8 cellular contexts compared by ENCODE assay signal in the genomic region with DNA sequence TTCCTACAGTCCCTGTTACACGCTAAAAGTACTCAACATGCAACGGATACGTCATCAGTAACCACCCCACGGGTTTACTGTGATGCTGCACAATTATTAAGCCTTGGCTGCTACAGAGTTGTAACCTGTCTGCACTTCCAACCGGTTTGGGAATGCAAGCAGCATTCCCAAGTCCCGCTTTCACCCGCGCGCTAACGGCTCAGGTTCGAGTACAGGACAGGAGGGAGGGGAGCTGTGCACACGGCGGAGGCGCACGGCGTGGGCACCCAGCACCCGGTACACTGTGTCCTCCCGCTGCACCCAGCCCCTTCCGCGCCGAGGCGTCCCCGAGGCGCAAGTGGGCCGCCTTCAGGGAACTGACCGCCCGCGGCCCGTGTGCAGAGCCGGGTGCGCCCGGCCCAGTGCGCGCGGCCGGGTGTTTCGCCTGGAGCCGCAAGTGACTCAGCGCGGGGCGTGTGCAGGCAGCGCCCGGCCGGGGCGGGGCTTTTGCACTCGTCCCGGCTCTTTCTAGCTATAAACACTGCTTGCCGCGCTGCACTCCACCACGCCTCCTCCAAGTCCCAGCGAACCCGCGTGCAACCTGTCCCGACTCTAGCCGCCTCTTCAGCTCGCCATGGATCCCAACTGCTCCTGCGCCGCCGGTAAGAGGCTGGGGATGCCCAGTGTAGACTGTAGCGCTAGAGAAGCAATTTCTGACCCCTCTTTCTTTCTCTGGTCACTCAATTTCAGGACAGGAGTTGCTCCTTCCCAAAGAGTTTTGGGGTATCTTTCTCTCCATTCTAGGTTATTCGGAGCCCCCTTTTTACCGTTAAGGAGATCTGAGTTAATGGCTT. TPM values are rescaled to one million over a fixed set of nuclear protein-coding genes. Genes with fewer than 3 reads are reported as not detected.
DNase-seq lines count a peak whose midpoint lies in the region; ATAC-seq, FAIRE-seq and TF ChIP-seq lines count a peak whose summit lies in the region.

Gene MT2A (plus strand): TSS at position 542 of the 833 bp plus-strand sequence. CDS start 72 bp downstream, at position 614.

- H3K4me1 ChIP-seq in NT2/D1 (ENCODE audit: insufficient read depth, insufficient read length) (peaks cover 17% of the 10 kb centered on the region), H1 (replicated peaks in 1 of 4; ENCODE audit: control insufficient read depth in 3 of 4, insufficient read depth in 4 of 4, low read length in 3 of 4) (peaks cover 7 to 21% (median 10%) of the 10 kb centered on the region in 4 experiments)

- H2BK20ac ChIP-seq in H1 (ENCODE audit: low read length) = peak within 1 kb of the TSS; percentile 66; the same call in 1 of the 2 replicates

- H3K9me3 ChIP-seq in NT2/D1 (ENCODE audit: insufficient read depth, low read length) (no peaks in the 10 kb centered on the region), H1 (ENCODE audit: insufficient read depth in 2 of 2, low read depth in 1 of 2, low read length in 1 of 2) (no peaks in the 10 kb centered on the region)

- H4K91ac ChIP-seq in H1 (replicated peaks; ENCODE audit: insufficient read length, low read length) = no peak within 1 kb of the TSS

- H3K4me2 ChIP-seq in H1 (ENCODE audit: insufficient read depth in 1 of 2, low read depth in 2 of 2, low read length in 2 of 2) = peak within 1 kb of the TSS; percentile 70 to 77

- no peak within 1 kb of the TSS for H2BK5ac ChIP-seq in H1 (ENCODE audit: low read depth, low read length)

- H3K27me3 Mint-ChIP-seq in activated CD8-positive, alpha-beta memory T cell treated with anti-CD3 and anti-CD28 coated beads, Interleukin-2, amount 10 ng/mL, durations not matched to agents 7 days and 5 days = no peaks in the 10 kb centered on the region

- H2BK12ac ChIP-seq in H1 (ENCODE audit: low read depth, low read length) = peak within 1 kb of the TSS; percentile 95

- peak within 1 kb of the TSS; percentile 93; the same call in 1 of the 2 replicates for H2BK15ac ChIP-seq in H1 (ENCODE audit: low read length)

- H3K9me3 Mint-ChIP-seq in activated CD8-positive, alpha-beta memory T cell treated with anti-CD3 and anti-CD28 coated beads, Interleukin-2, amount 10 ng/mL, durations not matched to agents 7 days and 5 days (ENCODE audit: low read depth) = no peaks in the 10 kb centered on the region

- H3K14ac ChIP-seq in H1 (ENCODE audit: insufficient read length) = no peak within 1 kb of the TSS

- TF ChIP-seq CTCF in H1 (IDR thresholded peaks at IDR 0.05; ENCODE audit: control extremely low read depth in 1 of 3, insufficient read depth in 1 of 3, low read depth in 1 of 3, low read length in 3 of 3) = no peak

- no peaks in the 10 kb centered on the region for H3K36me3 Mint-ChIP-seq in activated CD8-positive, alpha-beta memory T cell treated with anti-CD3 and anti-CD28 coated beads, Interleukin-2, amount 10 ng/mL, durations not matched to agents 7 days and 5 days

- peak within 1 kb of the TSS; percentile 97 for H2AK5ac ChIP-seq in H1 (ENCODE audit: low read depth, low read length)

- no peaks in the 10 kb centered on the region for H3K79me2 ChIP-seq in H1 (ENCODE audit: control insufficient read depth in 1 of 2, insufficient read depth in 2 of 2, low read length in 2 of 2)

- H3K23ac ChIP-seq in H1 (ENCODE audit: insufficient read length) = no peak within 1 kb of the TSS

- no peak for TF ChIP-seq EP300 in H1 (IDR thresholded peaks at IDR 0.05; ENCODE audit: borderline replicate concordance in 1 of 2, low read depth in 2 of 2, low read length in 2 of 2)

- no peak within 1 kb of the TSS for H4K5ac ChIP-seq in H1 (ENCODE audit: insufficient read length, low read depth, low read length)

- POLR2A ChIA-PET in H1 (lab: Charles Lee; ENCODE audit: partially characterized antibody) = interaction anchor here (0.6 to 8.0 kb wide), 12 partner anchors 9 to 93 kb away, joined by 3 to 66 read pairs (median 3); partner anchors contain the start of genes BBS2, MT1E and MT1H

- peak within 1 kb of the TSS; percentile 83 for H3K9ac ChIP-seq in NT2/D1 (ENCODE audit: insufficient read length, low read depth)
- H3K9ac ChIP-seq in H1 (replicated peaks in 1 of 4; ENCODE audit: extremely low read depth in 1 of 4, low read depth in 3 of 4, low read length in 3 of 4) = no peak within 1 kb of the TSS; a peak in 1 of 7 replicates

- H4K8ac ChIP-seq in H1 (ENCODE audit: extremely low read depth, insufficient read depth, low read length) = peak within 1 kb of the TSS; percentile 28; the same call in 1 of the 2 replicates

- no peak for TF ChIP-seq RAD21 in H1 (IDR thresholded peaks at IDR 0.05 in 1 of 2, conservative IDR thresholded peaks at IDR 0.05 in 1 of 2; ENCODE audit: low read depth in 2 of 2, low read length in 2 of 2)

- no peaks in the 10 kb centered on the region for H3K27me3 ChIP-seq in NT2/D1 (ENCODE audit: insufficient read depth, insufficient read length)
- H3K27me3 ChIP-seq in H1 (replicated peaks in 1 of 4; ENCODE audit: control insufficient read depth in 3 of 4, extremely low read depth in 1 of 4, insufficient read depth in 3 of 4, low read length in 3 of 4) = peaks cover 27 to 64% (median 52%) of the 10 kb centered on the region in 4 experiments

- peaks cover 50% of the 10 kb centered on the region for H3K4me1 Mint-ChIP-seq in activated CD8-positive, alpha-beta memory T cell treated with anti-CD3 and anti-CD28 coated beads, Interleukin-2, amount 10 ng/mL, durations not matched to agents 7 days and 5 days

- H2AFZ ChIP-seq in H1 (ENCODE audit: low read length) = peak within 1 kb of the TSS; percentile 43; the same call in 1 of the 2 replicates

- H3K36me3 ChIP-seq in NT2/D1 (ENCODE audit: insufficient read depth, insufficient read length, low read length) (peaks cover 6% of the 10 kb centered on the region), H1 (ENCODE audit: control insufficient read depth in 2 of 4, insufficient read depth in 4 of 4, low read length in 3 of 4) (no peaks in the 10 kb centered on the region)

- peaks cover 0 to 2% of the 10 kb centered on the region in 2 experiments for H4K20me1 ChIP-seq in H1 (replicated peaks in 1 of 2; ENCODE audit: control insufficient read depth in 1 of 2, insufficient read depth in 2 of 2, low read length in 2 of 2)

- 11% methylated on average over 34 of the region's 62 CpGs; no CpG with 5 or more reads in 1 of the 2 experiments for WGBS in H1 (ENCODE audit: extremely low coverage in 1 of 2, insufficient coverage in 1 of 2, insufficient read length in 1 of 2, insufficient replicate concordance in 2 of 2, low coverage in 1 of 2, low lambda C conversion rate in 2 of 2, missing lambda C conversion rate in 1 of 2), 2 experiments

- ATAC-seq in GM21360 (IDR thresholded peaks at IDR 0.05; ENCODE audit: unreplicated experiment) = peak; percentile 77
- peak; percentile 93 for ATAC-seq in activated CD8-positive, alpha-beta memory T cell treated with anti-CD3 and anti-CD28 coated beads, Interleukin-2, amount 10 ng/mL, durations not matched to agents 7 days and 5 days

- H3K79me1 ChIP-seq in H1 (ENCODE audit: low read depth, low read length) = no peaks in the 10 kb centered on the region

- TF ChIP-seq POLR2A in H1 (IDR thresholded peaks at IDR 0.05; ENCODE audit: control extremely low read depth in 1 of 2, low read depth in 2 of 2, low read length in 2 of 2) = no peak

- 0 out of 2 replicates have a peak within 1 kb of the TSS, but pooled peaks have one; percentile 66 for H3K18ac ChIP-seq in H1 (ENCODE audit: extremely low read depth, low read length)

- H3K23me2 ChIP-seq in H1 (ENCODE audit: low read depth, low read length) = peaks cover 11% of the 10 kb centered on the region; the same call in 1 of the 2 replicates

- H3K4ac ChIP-seq in H1 (replicated peaks; ENCODE audit: insufficient read length, low read depth, low read length) = no peak within 1 kb of the TSS

- FAIRE-seq in H1 (lab: Jason Lieb, UNC) = no peak

- DNase-seq in COR-L47 (lab: John Stamatoyannopoulos, UW) (peak; percentile 85), HT-29 (ENCODE audit: low spot score) (peak; percentile 97), NT2/D1 (ENCODE audit: low read depth, low spot score) (peak; percentile 95), H1 (ENCODE audit: low read depth in 1 of 2, low spot score in 2 of 2) (peak in 1 of 2 experiments; percentile 74), mesenteric fat pad (ENCODE audit: low spot score) (peak; percentile 99)
- DNase-seq in activated CD8-positive, alpha-beta memory T cell treated with anti-CD3 and anti-CD28 coated beads, Interleukin-2, amount 10 ng/mL, durations not matched to agents 7 days and 5 days = peak; percentile 96
- DNase-seq in stimulated activated CD8-positive, alpha-beta memory T cell treated with anti-CD3 and anti-CD28 coated beads, Interleukin-15, amount 100 ng/mL, for 24 hours (ENCODE audit: low read depth) = peak; percentile 68

- H3K27ac Mint-ChIP-seq in activated CD8-positive, alpha-beta memory T cell treated with anti-CD3 and anti-CD28 coated beads, Interleukin-2, amount 10 ng/mL, durations not matched to agents 7 days and 5 days = peak within 1 kb of the TSS; percentile 94

- H3K27ac ChIP-seq in H1 (ENCODE audit: low read depth, low read length) = no peak within 1 kb of the TSS

- H3K4me3 Mint-ChIP-seq in activated CD8-positive, alpha-beta memory T cell treated with anti-CD3 and anti-CD28 coated beads, Interleukin-2, amount 10 ng/mL, durations not matched to agents 7 days and 5 days = peak within 1 kb of the TSS; percentile 95

- H2BK120ac ChIP-seq in H1 (replicated peaks; ENCODE audit: low read depth, low read length) = no peak within 1 kb of the TSS

- no peak within 1 kb of the TSS for H3K56ac ChIP-seq in H1 (replicated peaks; ENCODE audit: insufficient read length, low read depth, low read length)

- CTCF ChIA-PET in activated CD8-positive, alpha-beta memory T cell treated with anti-CD3 and anti-CD28 coated beads, Interleukin-2, amount 10 ng/mL, durations not matched to agents 7 days and 5 days (lab: Charles Lee) = interaction anchor here (0.7 to 3.9 kb wide), 7 partner anchors 8 to 94 kb away, joined by 3 to 15 read pairs (median 6); no protein-coding TSS in a partner anchor
- CTCF ChIA-PET in H1 (lab: Charles Lee; ENCODE audit: partially characterized antibody) = interaction anchor here (1.3 to 9.2 kb wide), 4 partner anchors 9 to 94 kb away, joined by 4 to 85 read pairs (median 4); no protein-coding TSS in a partner anchor

- peak within 1 kb of the TSS; percentile 68 for H3K4me3 ChIP-seq in NT2/D1 (ENCODE audit: insufficient read length, low read depth)
- H3K4me3 ChIP-seq in H1 (ENCODE audit: extremely low read depth in 1 of 4, insufficient read depth in 2 of 4, low read depth in 3 of 4, low read length in 4 of 4) = peak within 1 kb of the TSS; percentile 35 to 62 (median 47)

RNA-seq across cellular contexts. Expression of gene MT2A, which starts in this region (rescaled TPM):
- 44.1 and 51.4 TPM in 2 replicates for total RNA-seq in HT-29 (2014; rRNA removed; shearing (Covaris generic))
- total RNA-seq in activated CD8-positive, alpha-beta memory T cell treated with anti-CD3 and anti-CD28 coated beads, Interleukin-2, amount 10 ng/mL, durations not matched to agents 7 days and 5 days = 100 to 1,000 TPM; 121 to 125 TPM
- 9.2 and 9.5 TPM in 2 replicates for total RNA-seq in H1 (2021; fragmentation: NEBNext Ultra II Directional; extraction: Animal tissue kit (Norgen Biotek cat#: 25700))
- polyA plus RNA-seq in H1 (2011; rRNA removed) = 23.2 and 30.1 TPM in 2 replicates
- 12.8 TPM for polyA plus RNA-seq in H1 (2011; cell fraction: cytosol; rRNA removed)
- 21.1 TPM for polyA plus RNA-seq in H1 (2011; cell fraction: nucleus; rRNA removed)
- 92.5 to 136 TPM (median 103 TPM) in 4 replicates for polyA plus RNA-seq in H1 (2012, experiment 1 of 2)
- 50.9 TPM for polyA plus RNA-seq in H1 (2012, experiment 2 of 2)
- polyA plus RNA-seq in H1 (2013, experiment 1 of 2) = 278 TPM
- 279 TPM for polyA plus RNA-seq in H1 (2013, experiment 2 of 2)
- 3.3 and 4.2 TPM in 2 replicates for polyA minus RNA-seq in H1 (2011; rRNA and poly(A)+ RNA removed)
- polyA minus RNA-seq in H1 (2011; cell fraction: cytosol; rRNA and poly(A)+ RNA removed) = 24.2 TPM
- polyA minus RNA-seq in H1 (2011; cell fraction: nucleus; rRNA and poly(A)+ RNA removed) = 5.4 TPM
- total RNA-seq in mesenteric fat pad = 2,392 TPM

Comparison
In these comparisons a context has a peak if more than half of its experiments do, and no peak if none do; other contexts are left out.
1. RNA of gene MT2A (total RNA-seq): 2,392 TPM in mesenteric fat pad (single experiment); 121 to 125 TPM in activated CD8-positive, alpha-beta memory T cell treated with anti-CD3 and anti-CD28 coated beads, Interleukin-2, amount 10 ng/mL, durations not matched to agents 7 days and 5 days, 44.1 to 51.4 TPM in HT-29 and 9.2 to 9.5 TPM in H1; every median in the first group is over 10 times any median in the second.